21 cellular contexts compared by ENCODE assay signal in the genomic region with DNA sequence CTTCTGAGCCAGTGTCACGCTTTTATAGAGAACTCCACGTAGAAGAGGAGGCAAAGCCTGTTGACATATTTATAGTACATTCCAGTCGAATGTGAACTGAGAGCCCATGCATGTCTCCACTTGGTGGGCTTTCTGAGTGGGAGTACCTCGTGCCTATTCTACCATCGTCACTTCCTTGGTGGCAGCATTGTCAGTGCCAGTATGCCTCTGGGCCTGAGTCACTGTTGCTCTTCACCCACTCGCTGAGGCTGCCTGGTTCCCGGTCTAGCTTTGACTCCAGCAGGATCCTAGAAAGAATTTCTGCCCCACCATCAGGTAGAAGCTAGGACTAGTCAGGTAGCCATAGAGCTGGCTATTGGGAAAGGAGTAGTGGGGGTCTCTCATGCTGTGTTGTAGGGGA. TPM values are rescaled to one million over a fixed set of nuclear protein-coding genes. Genes with fewer than 3 reads are reported as not detected.
"Had no signal": no experiment of that assay in that cellular context is flagged by ENCODE, and none has a peak within 500 bp of the region (broad histone marks: within the 10 kb centered on the region; RNA-seq: fewer than 3 reads in every experiment).

No MANE protein-coding gene starts in this region.

- H3K4me1 Mint-ChIP-seq: activated naive CD4-positive, alpha-beta T cell treated with anti-CD3 and anti-CD28 coated beads, Interleukin-2, amount 50 U/mL, for 24 hours had no signal

- H3K4me3 ChIP-seq: breast epithelium, lung, ovary, thyroid gland had no signal

- DNase-seq: activated CD4-positive, CD25-positive, alpha-beta regulatory T cell treated with anti-CD3 and anti-CD28 coated beads, Interleukin-2, amount 50 U/mL, for 72 hours; activated effector memory CD4-positive, alpha-beta T cell treated with anti-CD3 and anti-CD28 coated beads, Interleukin-2, amount 50 U/mL, for 16 hours; activated T-cell treated with anti-CD3 and anti-CD28 coated beads, Interleukin-2, amount 50 U/mL, for 72 hours; cerebellar nuclear complex; cortex of kidney; effector memory CD4-positive, alpha-beta T cell; foreskin keratinocyte; glutamatergic neuron; hippocampal formation; islet precursor cell; left colon; midbrain; ovary; stimulated activated CD4-positive, alpha-beta T cell treated with anti-CD3 and anti-CD28 coated beads, Interleukin-4, amount 100 ng/mL, for 4 hours; thyroid gland had no signal

- H3K9me3 ChIP-seq: breast epithelium, ovary, thyroid gland had no signal

- H3K36me3 ChIP-seq: breast epithelium, ovary, thyroid gland had no signal

- ATAC-seq: activated T-cell treated with anti-CD3 and anti-CD28 coated beads, Interleukin-2, amount 50 U/mL, for 72 hours; foreskin keratinocyte; left colon; sciatic nerve; stimulated activated memory B cell treated with anti-CD40 and anti-IgM and Interleukin-4, amounts not matched to agents 10 μg/mL and 1 μg/mL and 100 μg/mL, for 72 hours had no signal

- H3K9me3 Mint-ChIP-seq: activated naive CD4-positive, alpha-beta T cell treated with anti-CD3 and anti-CD28 coated beads, Interleukin-2, amount 50 U/mL, for 24 hours; activated T-cell treated with anti-CD3 and anti-CD28 coated beads, Interleukin-2, amount 50 U/mL, for 72 hours; stimulated activated memory B cell treated with anti-CD40 and anti-IgM and Interleukin-4, amounts not matched to agents 10 μg/mL and 1 μg/mL and 100 μg/mL, for 72 hours had no signal

- H3K27me3 Mint-ChIP-seq: activated naive CD4-positive, alpha-beta T cell treated with anti-CD3 and anti-CD28 coated beads, Interleukin-2, amount 50 U/mL, for 24 hours; stimulated activated memory B cell treated with anti-CD40 and anti-IgM and Interleukin-4, amounts not matched to agents 10 μg/mL and 1 μg/mL and 100 μg/mL, for 72 hours had no signal

- H3K27ac ChIP-seq: breast epithelium, foreskin keratinocyte, ovary, thyroid gland had no signal

- H3K27me3 ChIP-seq: breast epithelium, ovary, thyroid gland had no signal

- H3K27ac Mint-ChIP-seq: activated naive CD4-positive, alpha-beta T cell treated with anti-CD3 and anti-CD28 coated beads, Interleukin-2, amount 50 U/mL, for 24 hours; activated T-cell treated with anti-CD3 and anti-CD28 coated beads, Interleukin-2, amount 50 U/mL, for 72 hours; stimulated activated memory B cell treated with anti-CD40 and anti-IgM and Interleukin-4, amounts not matched to agents 10 μg/mL and 1 μg/mL and 100 μg/mL, for 72 hours had no signal

- H3K4me1 ChIP-seq: breast epithelium, foreskin keratinocyte had no signal

- H3K4me3 Mint-ChIP-seq: activated naive CD4-positive, alpha-beta T cell treated with anti-CD3 and anti-CD28 coated beads, Interleukin-2, amount 50 U/mL, for 24 hours; activated T-cell treated with anti-CD3 and anti-CD28 coated beads, Interleukin-2, amount 50 U/mL, for 72 hours; stimulated activated memory B cell treated with anti-CD40 and anti-IgM and Interleukin-4, amounts not matched to agents 10 μg/mL and 1 μg/mL and 100 μg/mL, for 72 hours had no signal

RNA-seq across cellular contexts. Expression of a gene that starts 30.0 kb away (rescaled TPM):
- total RNA-seq: astrocyte had no signal
- polyA plus RNA-seq: foreskin keratinocyte had no signal
